ENCODE assay signal across 16 cellular contexts in the genomic region with DNA sequence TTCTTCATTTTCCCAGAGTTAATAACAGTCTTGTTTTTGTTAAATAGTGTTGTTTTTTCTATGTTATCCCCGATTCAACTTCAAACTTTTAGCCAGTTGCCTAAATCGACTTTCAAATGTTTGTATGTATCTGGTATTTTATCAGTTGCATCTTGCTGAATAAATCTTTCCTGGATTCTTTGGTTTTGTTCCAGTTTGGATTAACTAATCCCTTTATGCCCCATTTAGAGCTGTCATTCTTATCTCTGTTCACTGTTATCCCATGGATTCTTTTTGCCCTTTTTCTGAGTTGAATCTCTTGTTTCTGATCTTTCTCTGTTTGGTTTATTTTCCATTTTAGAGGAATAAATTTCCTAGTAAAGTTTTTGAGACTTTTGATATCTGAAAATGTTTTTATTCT. TPM values are rescaled to one million over a fixed set of nuclear protein-coding genes. Genes with fewer than 3 reads are reported as not detected.
DNase-seq lines count a peak whose midpoint lies in the region; ATAC-seq and TF ChIP-seq lines count a peak whose summit lies in the region.
"Had no signal": no experiment of that assay in that cellular context is flagged by ENCODE, and none has a peak within 500 bp of the region (broad histone marks: within the 10 kb centered on the region; RNA-seq: fewer than 3 reads in every experiment).

No MANE protein-coding gene starts in this region.

- peaks cover 55% of the 10 kb centered on the region for H3K36me3 Mint-ChIP-seq in activated T-helper 17 cell treated with anti-CD3 and anti-CD28 coated beads, Interleukin-2, amount 50 U/mL, for 72 hours (ENCODE audit: low read depth)
- H3K36me3 Mint-ChIP-seq in glutamatergic neuron (ENCODE audit: unreplicated experiment) = peaks cover 15% of the 10 kb centered on the region

- H3K9ac ChIP-seq in parathyroid adenoma = no peak overlapping the region

- H3K4me1 ChIP-seq in Panc1 (ENCODE audit: control insufficient read depth, insufficient read depth, low read length) = no peaks in the 10 kb centered on the region
- peaks cover 5% of the 10 kb centered on the region for H3K4me1 ChIP-seq in parathyroid adenoma

- H3K9me3 Mint-ChIP-seq in activated T-helper 17 cell treated with anti-CD3 and anti-CD28 coated beads, Interleukin-2, amount 50 U/mL, for 72 hours = no peaks in the 10 kb centered on the region
- H3K9me3 Mint-ChIP-seq in glutamatergic neuron (ENCODE audit: unreplicated experiment) = no peaks in the 10 kb centered on the region
- H3K9me3 Mint-ChIP-seq: CD4-positive, alpha-beta memory T cell had no signal

- TF ChIP-seq CTCF in Panc1 (IDR thresholded peaks at IDR 0.05) = no peak
- TF ChIP-seq CTCF in parathyroid adenoma (IDR thresholded peaks at IDR 0.05) = no peak
- TF ChIP-seq CTCF in glutamatergic neuron (IDR thresholded peaks at IDR 0.05; ENCODE audit: partially characterized antibody, unreplicated experiment) = no peak

- H3K9me3 ChIP-seq in Panc1 (ENCODE audit: control insufficient read depth, insufficient read depth, low read depth, low read length) = no peaks in the 10 kb centered on the region
- no peaks in the 10 kb centered on the region for H3K9me3 ChIP-seq in parathyroid adenoma (ENCODE audit: control insufficient read depth, low read length)
- H3K9me3 ChIP-seq: HAP-1 had no signal

- H3K27me3 Mint-ChIP-seq in activated T-helper 17 cell treated with anti-CD3 and anti-CD28 coated beads, Interleukin-2, amount 50 U/mL, for 72 hours = no peaks in the 10 kb centered on the region
- H3K27me3 Mint-ChIP-seq in glutamatergic neuron (ENCODE audit: unreplicated experiment) = peaks cover 2% of the 10 kb centered on the region
- H3K27me3 Mint-ChIP-seq: CD4-positive, alpha-beta memory T cell had no signal

- no peaks in the 10 kb centered on the region for H3K36me3 ChIP-seq in Panc1 (ENCODE audit: control insufficient read depth, insufficient read depth, low read length)
- no peaks in the 10 kb centered on the region for H3K36me3 ChIP-seq in parathyroid adenoma (ENCODE audit: control insufficient read depth, insufficient read depth, low read length)

- H3K27ac ChIP-seq in Panc1 (ENCODE audit: low read length) (no peak overlapping the region), parathyroid adenoma (no peak overlapping the region)

- peak overlapping the region; percentile 34 for H3K4me2 ChIP-seq in parathyroid adenoma (ENCODE audit: low read length)

- DNase-seq in Panc1 (ENCODE audit: low read depth, low spot score) (no peak), glutamatergic neuron (no peak)
- DNase-seq in activated effector memory CD4-positive, alpha-beta T cell treated with anti-CD3 and anti-CD28 coated beads, Interleukin-2, amount 50 U/mL, for 16 hours = no peak
- DNase-seq: C1 segment of cervical spinal cord; Calu3; CD4-positive, alpha-beta memory T cell; COR-L47; DMS53; DMS79 treated with DMSO at 0.1 percent for 48 hours; GF-D8; GOT3 had no signal

- in situ Hi-C loops in Panc1 (cut with HindIII; ENCODE audit: low pct_unique_long_range_greater_than_20kb, low sequenced_read_pairs) = no loop called here

- no peak overlapping the region for H2AFZ ChIP-seq in parathyroid adenoma

- CTCF ChIA-PET in Panc1 (lab: Charles Lee) = no interaction called here

- H3K79me2 ChIP-seq in parathyroid adenoma = no peaks in the 10 kb centered on the region

- intact Hi-C loops in Panc1 (cut with micrococcal nuclease; ENCODE audit: unreplicated experiment) = no loop called here

- H3K27ac Mint-ChIP-seq in activated T-helper 17 cell treated with anti-CD3 and anti-CD28 coated beads, Interleukin-2, amount 50 U/mL, for 72 hours = peak overlapping the region; percentile 47
- H3K27ac Mint-ChIP-seq in glutamatergic neuron (ENCODE audit: unreplicated experiment) = no peak overlapping the region

- POLR2A ChIA-PET in Panc1 (lab: Charles Lee) = no interaction called here

- H3K27me3 ChIP-seq in Panc1 (ENCODE audit: control insufficient read depth, insufficient read depth, low read length) (no peaks in the 10 kb centered on the region), parathyroid adenoma (ENCODE audit: control insufficient read depth, insufficient read depth, low read length) (no peaks in the 10 kb centered on the region)

- no peaks in the 10 kb centered on the region for H3K4me1 Mint-ChIP-seq in activated T-helper 17 cell treated with anti-CD3 and anti-CD28 coated beads, Interleukin-2, amount 50 U/mL, for 72 hours
- H3K4me1 Mint-ChIP-seq in glutamatergic neuron (ENCODE audit: low read depth, unreplicated experiment) = peaks cover 5% of the 10 kb centered on the region
- H3K4me1 Mint-ChIP-seq: CD4-positive, alpha-beta memory T cell had no signal

- TSS peak; percentile 64 for BruUV-seq in Panc1 (replicated peaks; lab: Mats Ljungman, UMichigan)

- ATAC-seq in Panc1 = no peak
- no peak for ATAC-seq in activated T-helper 17 cell treated with anti-CD3 and anti-CD28 coated beads, Interleukin-2, amount 50 U/mL, for 72 hours (replicated peaks)
- no peak for ATAC-seq in GM21723 (IDR thresholded peaks at IDR 0.05; ENCODE audit: unreplicated experiment)

- H3K4me3 Mint-ChIP-seq in activated T-helper 17 cell treated with anti-CD3 and anti-CD28 coated beads, Interleukin-2, amount 50 U/mL, for 72 hours = no peak overlapping the region
- H3K4me3 Mint-ChIP-seq in glutamatergic neuron (ENCODE audit: unreplicated experiment) = no peak overlapping the region
- H3K4me3 Mint-ChIP-seq: CD4-positive, alpha-beta memory T cell had no signal

- H3K4me3 ChIP-seq in Panc1 (ENCODE audit: low read depth in 2 of 2, low read length in 2 of 2) = no peak overlapping the region
- H3K4me3 ChIP-seq in parathyroid adenoma (ENCODE audit: low read depth, low read length) = no peak overlapping the region
- H3K4me3 ChIP-seq: HAP-1 had no signal

RNA-seq across cellular contexts. Expression of gene PTCH2, which starts 31.1 kb away (rescaled TPM):
- total RNA-seq in Panc1 (2021; ENCODE audit: unreplicated experiment) (0.74 TPM), glutamatergic neuron (ENCODE audit: unreplicated experiment) (20.3 TPM)
- polyA plus RNA-seq in Panc1 (2012; ENCODE audit: insufficient read length) = 1.2 TPM
- 1 to 10 TPM in 1 of 2 donors, under 1 TPM in 1; 0.64 to 1.1 TPM for total RNA-seq in activated T-helper 17 cell treated with anti-CD3 and anti-CD28 coated beads, Interleukin-2, amount 50 U/mL, for 72 hours
- total RNA-seq: A172 had no signal

Comparison
In these comparisons a context has a peak if more than half of its experiments do, and no peak if none do; other contexts are left out.
1. RNA of gene PTCH2, which starts 31.1 kb away (total RNA-seq): 20.3 TPM in glutamatergic neuron (single experiment); 0.64 to 1.1 TPM in activated T-helper 17 cell treated with anti-CD3 and anti-CD28 coated beads, Interleukin-2, amount 50 U/mL, for 72 hours and 0.74 TPM in Panc1 (single experiment); every median in the first group is over 10 times any median in the second.